8 cellular contexts compared by ENCODE assay signal in the genomic region with DNA sequence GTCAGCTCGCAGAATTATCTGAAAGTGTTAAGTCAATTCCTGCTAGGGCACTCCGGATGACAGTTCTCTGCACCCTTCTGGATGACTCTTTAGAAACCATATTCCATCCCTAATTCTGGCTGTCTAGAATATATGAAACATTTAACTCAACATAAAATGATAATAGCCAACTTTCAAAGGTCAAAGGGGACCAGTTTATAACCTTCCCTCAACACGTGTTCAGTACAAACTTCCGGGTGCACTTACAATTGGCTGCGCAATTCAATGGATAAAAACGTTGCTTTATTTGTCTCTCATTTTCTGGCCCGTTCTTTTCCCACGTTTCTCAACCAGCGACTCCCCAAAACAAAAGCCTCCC. TPM values are rescaled to one million over a fixed set of nuclear protein-coding genes. Genes with fewer than 3 reads are reported as not detected.
A peak's percentile ranks its signal among the peaks of the same experiment; 100 is the strongest.
DNase-seq lines count a peak whose midpoint lies in the region; ATAC-seq and TF ChIP-seq lines count a peak whose summit lies in the region.

No MANE protein-coding gene starts in this region.

- H3K4me1 Mint-ChIP-seq in natural killer cell treated with Interleukin-12 subunit alpha and Interleukin-12 subunit beta and Interleukin-15 and Interleukin-18, amount 100 ng/mL, for 72 hours (ENCODE audit: low read depth in 2 of 2) = peaks cover 10 to 25% of the 10 kb centered on the region in 2 donors

- no peak for TF ChIP-seq CTCF in dorsolateral prefrontal cortex (IDR thresholded peaks at IDR 0.05 in 54 of 56, conservative IDR thresholded peaks at IDR 0.05 in 2 of 56; ENCODE audit: low read depth in 1 of 56, partially characterized antibody in 56 of 56)

- H3K9me3 ChIP-seq in NT2/D1 (ENCODE audit: insufficient read depth, low read length) = no peaks in the 10 kb centered on the region

- H3K27ac ChIP-seq in dorsolateral prefrontal cortex = peak overlapping the region in 48 of 59 donors; percentile 80 to 99 (median 97)

- H3K27me3 Mint-ChIP-seq in natural killer cell treated with Interleukin-12 subunit alpha and Interleukin-12 subunit beta and Interleukin-15 and Interleukin-18, amount 100 ng/mL, for 72 hours = no peaks in the 10 kb centered on the region

- ATAC-seq in natural killer cell treated with Interleukin-12 subunit alpha and Interleukin-12 subunit beta and Interleukin-15 and Interleukin-18, amount 100 ng/mL, for 72 hours = no peak
- no peak for ATAC-seq in GM18858 (IDR thresholded peaks at IDR 0.05; ENCODE audit: unreplicated experiment)

- H3K27ac Mint-ChIP-seq in natural killer cell treated with Interleukin-12 subunit alpha and Interleukin-12 subunit beta and Interleukin-15 and Interleukin-18, amount 100 ng/mL, for 72 hours = peak overlapping the region; percentile 90 to 92

- no peaks in the 10 kb centered on the region for H3K27me3 ChIP-seq in NT2/D1 (ENCODE audit: insufficient read depth, insufficient read length)
- no peaks in the 10 kb centered on the region for H3K27me3 ChIP-seq in dorsolateral prefrontal cortex

- H3K36me3 ChIP-seq in NT2/D1 (ENCODE audit: insufficient read depth, insufficient read length, low read length) = peaks cover 14% of the 10 kb centered on the region

- H3K4me3 Mint-ChIP-seq in natural killer cell treated with Interleukin-12 subunit alpha and Interleukin-12 subunit beta and Interleukin-15 and Interleukin-18, amount 100 ng/mL, for 72 hours = peak overlapping the region; percentile 96

- H3K4me3 ChIP-seq in NT2/D1 (ENCODE audit: insufficient read length, low read depth) (peak overlapping the region; percentile 91), dorsolateral prefrontal cortex (peak overlapping the region; percentile 56 to 97 (median 87))

- H3K36me3 Mint-ChIP-seq in natural killer cell treated with Interleukin-12 subunit alpha and Interleukin-12 subunit beta and Interleukin-15 and Interleukin-18, amount 100 ng/mL, for 72 hours = no peaks in the 10 kb centered on the region

- H3K9ac ChIP-seq in NT2/D1 (ENCODE audit: insufficient read length, low read depth) = peak overlapping the region; percentile 96

- intact Hi-C loops in dorsolateral prefrontal cortex (cut with DNase I) = loop anchor here in 1 of 2 donors (1.0 to 10.0 kb wide), 2 partner anchors 93 to 389 kb away; a partner anchor contains a TSS

- H3K9me3 Mint-ChIP-seq in natural killer cell treated with Interleukin-12 subunit alpha and Interleukin-12 subunit beta and Interleukin-15 and Interleukin-18, amount 100 ng/mL, for 72 hours = no peaks in the 10 kb centered on the region

- H3K4me1 ChIP-seq in NT2/D1 (ENCODE audit: insufficient read depth, insufficient read length) = peaks cover 2% of the 10 kb centered on the region

- DNase-seq in NCI-H2196 (lab: John Stamatoyannopoulos, UW; ENCODE audit: unreplicated experiment) (peak; percentile 43), NCI-H2196 treated with DMSO at 0.1 percent for 48 hours (lab: John Stamatoyannopoulos, UW; ENCODE audit: unreplicated experiment) (no peak), NT2/D1 (ENCODE audit: low read depth, low spot score) (no peak), dorsolateral prefrontal cortex (no peak), HT-29 (ENCODE audit: low spot score) (no peak), NCI-H2171 treated with DMSO at 0.1 percent for 48 hours (lab: John Stamatoyannopoulos, UW) (no peak)
- no peak for DNase-seq in natural killer cell treated with Interleukin-12 subunit alpha and Interleukin-12 subunit beta and Interleukin-15 and Interleukin-18, amount 100 ng/mL, for 72 hours (ENCODE audit: low spot score)

RNA-seq across cellular contexts. Expression of a gene that starts 1.3 kb away (rescaled TPM):
- total RNA-seq in dorsolateral prefrontal cortex = 10 to 100 TPM; 29.4 to 70.1 (median 50.1) TPM
- total RNA-seq in natural killer cell treated with Interleukin-12 subunit alpha and Interleukin-12 subunit beta and Interleukin-15 and Interleukin-18, amount 100 ng/mL, for 72 hours = 10 to 100 TPM; 44.8 to 49.0 TPM
- total RNA-seq in HT-29 (2014; rRNA removed; shearing (Covaris generic)) = 10.7 and 13.6 TPM in 2 replicates

RNA-seq across cellular contexts. Expression of a gene that starts 20.6 kb away (rescaled TPM):
- total RNA-seq in dorsolateral prefrontal cortex = 10 to 100 TPM; 23.6 to 63.9 (median 38.0) TPM
- 10 to 100 TPM; 67.2 to 95.6 TPM for total RNA-seq in natural killer cell treated with Interleukin-12 subunit alpha and Interleukin-12 subunit beta and Interleukin-15 and Interleukin-18, amount 100 ng/mL, for 72 hours
- 47.6 and 62.4 TPM in 2 replicates for total RNA-seq in HT-29 (2014; rRNA removed; shearing (Covaris generic))
